ENCODE assay signal across 19 cellular contexts in genomic region chr12:95286713-95287112, GRCh38.
DNase-seq lines count a peak whose midpoint lies in the region; ATAC-seq, FAIRE-seq and TF ChIP-seq lines count a peak whose summit lies in the region.
"Had no signal": no experiment of that assay in that cellular context is flagged by ENCODE, and none has a peak within 500 bp of the region (broad histone marks: within the 10 kb centered on the region; RNA-seq: fewer than 3 reads in every experiment).

No MANE protein-coding gene starts in this region.

- H3K4me1 Mint-ChIP-seq in astrocyte (ENCODE audit: low read depth, unreplicated experiment) (no peaks in the 10 kb centered on the region), T-cell (no peaks in the 10 kb centered on the region)

- H3K9me3 ChIP-seq in heart left ventricle (no peaks in the 10 kb centered on the region), right atrium auricular region (no peaks in the 10 kb centered on the region), astrocyte (ENCODE audit: insufficient read depth, low read depth, low read length) (no peaks in the 10 kb centered on the region), sigmoid colon (no peaks in the 10 kb centered on the region), hepatocyte (ENCODE audit: low read depth) (no peaks in the 10 kb centered on the region)

- POLR2A ChIA-PET in T-cell (lab: Charles Lee), result interaction anchor here in 1 of 2 donors (0.7 kb wide), 1 partner anchor 31 kb away, joined by 5 read pairs; no protein-coding TSS in a partner anchor

- intact Hi-C loops in heart left ventricle (cut with DNase I) (no loop called here), sigmoid colon (cut with DNase I) (no loop called here)

- TF ChIP-seq CTCF in heart left ventricle (IDR thresholded peaks at IDR 0.05), result no peak
- no peak for TF ChIP-seq CTCF in right atrium auricular region (IDR thresholded peaks at IDR 0.05)
- TF ChIP-seq CTCF in astrocyte (IDR thresholded peaks at IDR 0.05; ENCODE audit: insufficient read depth, low read depth, low read length), result no peak
- TF ChIP-seq CTCF in sigmoid colon (IDR thresholded peaks at IDR 0.05), result no peak
- TF ChIP-seq CTCF in hepatocyte (IDR thresholded peaks at IDR 0.05; ENCODE audit: poor library complexity), result no peak

- H3K4me3 Mint-ChIP-seq in astrocyte (ENCODE audit: unreplicated experiment), result no peak overlapping the region
- no peak overlapping the region for H3K4me3 Mint-ChIP-seq in T-cell
- H3K4me3 Mint-ChIP-seq: CD4-positive, CD25-positive, alpha-beta regulatory T cell had no signal

- H3K27ac Mint-ChIP-seq in astrocyte (ENCODE audit: unreplicated experiment) (no peak overlapping the region), T-cell (no peak overlapping the region)

- H3K4me2 ChIP-seq in astrocyte (ENCODE audit: low read length), result no peak overlapping the region
- no peak overlapping the region for H3K4me2 ChIP-seq in hepatocyte
- H3K4me2 ChIP-seq: KMS-11 had no signal

- H3K79me2 ChIP-seq in astrocyte (ENCODE audit: insufficient read depth, low read length), result no peaks in the 10 kb centered on the region
- H3K79me2 ChIP-seq in hepatocyte, result peaks cover 6% of the 10 kb centered on the region

- no peak for TF ChIP-seq EP300 in sigmoid colon (IDR thresholded peaks at IDR 0.05)

- peaks cover 0 to 5% (median 0%) of the 10 kb centered on the region in 12 donors for H3K4me1 ChIP-seq in heart left ventricle
- H3K4me1 ChIP-seq in right atrium auricular region, result no peaks in the 10 kb centered on the region
- no peaks in the 10 kb centered on the region for H3K4me1 ChIP-seq in astrocyte (ENCODE audit: insufficient read depth, low read length)
- peaks cover 0 to 18% (median 13%) of the 10 kb centered on the region in 4 donors for H3K4me1 ChIP-seq in sigmoid colon
- no peaks in the 10 kb centered on the region for H3K4me1 ChIP-seq in hepatocyte (ENCODE audit: insufficient read depth)

- DNase-seq in heart left ventricle (peak in 2 of 5 donors; percentile 30 to 36), right atrium auricular region (ENCODE audit: low spot score) (no peak), astrocyte (ENCODE audit: low read depth) (peak; percentile 26), kidney tubule cell (ENCODE audit: low spot score) (peak; percentile 57), sigmoid colon (peak; percentile 62), hepatocyte (ENCODE audit: low spot score) (no peak), T-cell (no peak)
- DNase-seq: AML-193; CD4-positive, CD25-positive, alpha-beta regulatory T cell; DMS79 treated with DMSO at 0.1 percent for 48 hours; GF-D8; H7; NCI-H187 treated with DMSO at 0.1 percent for 48 hours; NCI-H774; SHP77 treated with DMSO at 0.1 percent for 48 hours had no signal

- H4K20me1 ChIP-seq in astrocyte (ENCODE audit: insufficient read depth, low read length) (peaks cover 3% of the 10 kb centered on the region), hepatocyte (ENCODE audit: insufficient read depth, poor library complexity, severe bottlenecking) (no peaks in the 10 kb centered on the region)

- H3K36me3 ChIP-seq in heart left ventricle (peaks cover 0 to 96% (median 70%) of the 10 kb centered on the region in 9 donors), right atrium auricular region (peaks cover 19% of the 10 kb centered on the region), astrocyte (ENCODE audit: insufficient read depth, low read length) (peaks cover 21% of the 10 kb centered on the region), sigmoid colon (peaks cover 14 to 29% (median 22%) of the 10 kb centered on the region in 4 donors), hepatocyte (replicated peaks; ENCODE audit: insufficient read depth, low read depth) (peaks cover 6% of the 10 kb centered on the region)

- no peak overlapping the region for H3K27ac ChIP-seq in heart left ventricle
- H3K27ac ChIP-seq in right atrium auricular region, result no peak overlapping the region
- no peak overlapping the region for H3K27ac ChIP-seq in astrocyte (ENCODE audit: low read depth, low read length)
- H3K27ac ChIP-seq in sigmoid colon, result peak overlapping the region in 2 of 4 donors; percentile 8 to 36
- no peak overlapping the region for H3K27ac ChIP-seq in hepatocyte
- H3K27ac ChIP-seq: KMS-11 had no signal

- H3K36me3 Mint-ChIP-seq in astrocyte (ENCODE audit: low read depth, unreplicated experiment), result peaks cover 24% of the 10 kb centered on the region
- H3K36me3 Mint-ChIP-seq in T-cell, result peaks cover 47% of the 10 kb centered on the region

- ATAC-seq in heart left ventricle (peak; percentile 67 to 74 (median 72)), T-cell (replicated peaks in 1 of 4) (no peak), HG02588 (IDR thresholded peaks at IDR 0.05; ENCODE audit: unreplicated experiment) (no peak)
- ATAC-seq: HepG2 had no signal

- H3K9ac ChIP-seq in astrocyte (ENCODE audit: low read length), result no peak overlapping the region
- H3K9ac ChIP-seq: KMS-11 had no signal

- H3K27me3 ChIP-seq in heart left ventricle (no peaks in the 10 kb centered on the region), right atrium auricular region (no peaks in the 10 kb centered on the region), astrocyte (ENCODE audit: insufficient read depth, low read length) (no peaks in the 10 kb centered on the region), sigmoid colon (no peaks in the 10 kb centered on the region), hepatocyte (no peaks in the 10 kb centered on the region)

- FAIRE-seq in astrocyte (lab: Jason Lieb, UNC), result no peak
- FAIRE-seq: A204.1, HepG2 had no signal

- WGBS in heart left ventricle, 4 donors, result 70 to 82% (median 72%) methylated on average over 3 of the region's 3 CpGs
- WGBS in sigmoid colon, 2 donors, result 85 to 93% methylated on average over 3 of the region's 3 CpGs
- WGBS in hepatocyte (ENCODE audit: low lambda C conversion rate, missing lambda C conversion rate), result 69% methylated on average over 3 of the region's 3 CpGs

- H3K4me3 ChIP-seq in heart left ventricle (no peak overlapping the region), right atrium auricular region (no peak overlapping the region), astrocyte (ENCODE audit: insufficient read depth, low read depth, low read length) (no peak overlapping the region), sigmoid colon (no peak overlapping the region), hepatocyte (no peak overlapping the region)

- TF ChIP-seq POLR2A in heart left ventricle (IDR thresholded peaks at IDR 0.05) (no peak), sigmoid colon (IDR thresholded peaks at IDR 0.05) (no peak)

- H3K9me3 Mint-ChIP-seq in astrocyte (ENCODE audit: unreplicated experiment) (no peaks in the 10 kb centered on the region), T-cell (no peaks in the 10 kb centered on the region)
- H3K9me3 Mint-ChIP-seq: CD4-positive, CD25-positive, alpha-beta regulatory T cell had no signal

- no peaks in the 10 kb centered on the region for H3K9me2 ChIP-seq in hepatocyte (replicated peaks; ENCODE audit: insufficient read depth)

- H3K27me3 Mint-ChIP-seq in astrocyte (ENCODE audit: low read depth, unreplicated experiment), result no peaks in the 10 kb centered on the region
- no peaks in the 10 kb centered on the region for H3K27me3 Mint-ChIP-seq in T-cell
- H3K27me3 Mint-ChIP-seq: CD4-positive, CD25-positive, alpha-beta regulatory T cell had no signal

- H2AFZ ChIP-seq in astrocyte (ENCODE audit: low read depth, low read length) (no peak overlapping the region), hepatocyte (no peak overlapping the region)

- CTCF ChIA-PET in T-cell (lab: Charles Lee), result interaction anchor here in 1 of 2 donors (0.6 kb wide), 1 partner anchor 1230 kb away, joined by 4 read pairs; no protein-coding TSS in a partner anchor

Comparison
In these comparisons a context has a peak if more than half of its experiments do, and no peak if none do; other contexts are left out.
1. ATAC-seq: peak in heart left ventricle (4 of 4); none in T-cell (0 of 4) and HG02588 (single experiment).
2. DNase-seq: peak in astrocyte (single experiment), kidney tubule cell (single experiment) and sigmoid colon (single experiment); none in right atrium auricular region (single experiment), hepatocyte (single experiment) and T-cell (0 of 34).